In genomic region chr12:26744042-26744626, GRCh38 we compare ENCODE assay signal across 18 cellular contexts.
A peak's percentile ranks its signal among the peaks of the same experiment; 100 is the strongest.
DNase-seq lines count a peak whose midpoint lies in the region; ATAC-seq and TF ChIP-seq lines count a peak whose summit lies in the region.
"Had no signal": no experiment of that assay in that cellular context is flagged by ENCODE, and none has a peak within 500 bp of the region (broad histone marks: within the 10 kb centered on the region; RNA-seq: fewer than 3 reads in every experiment).

No MANE protein-coding gene starts in this region.

- H3K4me1 Mint-ChIP-seq in MCF 10A (ENCODE audit: insufficient read depth, unreplicated experiment) (peaks cover 27% of the 10 kb centered on the region), endodermal cell (peaks cover 10% of the 10 kb centered on the region)

- BruUV-seq in MCF 10A (replicated peaks; lab: Mats Ljungman, UMichigan) (no TSS peak), mammary epithelial cell (replicated peaks; lab: Mats Ljungman, UMichigan) (no TSS peak)

- peak overlapping the region; percentile 13 for H3K27ac Mint-ChIP-seq in MCF 10A (ENCODE audit: low read depth, unreplicated experiment)
- peak overlapping the region; percentile 1 for H3K27ac Mint-ChIP-seq in endodermal cell

- no peaks in the 10 kb centered on the region for H4K20me1 ChIP-seq in mammary epithelial cell (ENCODE audit: insufficient read depth, low read length)

- in situ Hi-C loops in mammary epithelial cell (cut with MboI; ENCODE audit: low sequenced_read_pairs in 2 of 2) (no loop called here), transverse colon (cut with MboI; ENCODE audit: low pct_ligation_motif_present in 1 of 4, low pct_unique_long_range_greater_than_20kb in 1 of 4, low sequenced_read_pairs in 3 of 4) (no loop called here)

- peak; percentile 27 for ATAC-seq in mucosa of descending colon
- no peak for ATAC-seq in HG02571 (IDR thresholded peaks at IDR 0.05; ENCODE audit: unreplicated experiment)

- CTCF ChIA-PET in MCF 10A (lab: Yijun Ruan, JAX) (no interaction called here), mammary epithelial cell (lab: Charles Lee; ENCODE audit: low non-redundant PET) (no interaction called here)

- no peak for TF ChIP-seq POLR2A in transverse colon (IDR thresholded peaks at IDR 0.05)

- H3K79me2 ChIP-seq in mammary epithelial cell (ENCODE audit: insufficient read depth, low read length), result peaks cover 42% of the 10 kb centered on the region

- H3K36me3 Mint-ChIP-seq in MCF 10A (ENCODE audit: insufficient read depth, unreplicated experiment), result no peaks in the 10 kb centered on the region
- peaks cover 8% of the 10 kb centered on the region for H3K36me3 Mint-ChIP-seq in endodermal cell (ENCODE audit: low read depth)

- H3K9me3 Mint-ChIP-seq in MCF 10A (ENCODE audit: unreplicated experiment) (no peaks in the 10 kb centered on the region), endodermal cell (peaks cover 7% of the 10 kb centered on the region)

- no peak for TF ChIP-seq CTCF in MCF 10A (IDR thresholded peaks at IDR 0.05; ENCODE audit: unreplicated experiment)
- no peak for TF ChIP-seq CTCF in mammary epithelial cell (conservative IDR thresholded peaks at IDR 0.05 in 1 of 2, IDR thresholded peaks at IDR 0.05 in 1 of 2; ENCODE audit: extremely low read depth in 1 of 2, insufficient read depth in 1 of 2, low read depth in 1 of 2, low read length in 2 of 2)
- no peak for TF ChIP-seq CTCF in endodermal cell (conservative IDR thresholded peaks at IDR 0.05)
- TF ChIP-seq CTCF in mucosa of descending colon (IDR thresholded peaks at IDR 0.05), result no peak
- no peak for TF ChIP-seq CTCF in transverse colon (IDR thresholded peaks at IDR 0.05)

- H3K27me3 ChIP-seq in mammary epithelial cell (ENCODE audit: insufficient read depth, low read length), result no peaks in the 10 kb centered on the region
- H3K27me3 ChIP-seq in endodermal cell (ENCODE audit: control insufficient read depth, insufficient read depth, low read length, poor library complexity, severe bottlenecking), result no peaks in the 10 kb centered on the region
- no peaks in the 10 kb centered on the region for H3K27me3 ChIP-seq in transverse colon
- H3K27me3 ChIP-seq: SJSA1 had no signal

- no peak overlapping the region for H3K4me3 ChIP-seq in mammary epithelial cell (replicated peaks in 1 of 3; ENCODE audit: insufficient read depth in 1 of 3, low read depth in 2 of 3, low read length in 3 of 3)
- no peak overlapping the region for H3K4me3 ChIP-seq in endodermal cell (ENCODE audit: low read length)
- H3K4me3 ChIP-seq in mucosa of descending colon, result no peak overlapping the region
- no peak overlapping the region for H3K4me3 ChIP-seq in transverse colon
- H3K4me3 ChIP-seq: GM23248, SJSA1 had no signal

- H3K27ac ChIP-seq in mammary epithelial cell (ENCODE audit: insufficient read depth, low read depth, low read length) (no peak overlapping the region), endodermal cell (ENCODE audit: low read depth, low read length) (no peak overlapping the region), transverse colon (peak overlapping the region in 3 of 4 donors; percentile 13 to 50 (median 47))
- H3K27ac ChIP-seq: C4-2B, GM23248, KMS-11, SJSA1 had no signal

- no peak overlapping the region for H2AFZ ChIP-seq in mammary epithelial cell (ENCODE audit: low read depth, low read length)
- H2AFZ ChIP-seq: GM23248 had no signal

- H3K27me3 Mint-ChIP-seq in MCF 10A (ENCODE audit: insufficient read depth, unreplicated experiment) (no peaks in the 10 kb centered on the region), endodermal cell (ENCODE audit: insufficient read depth) (no peaks in the 10 kb centered on the region)

- no peak for DNase-seq in MCF 10A (ENCODE audit: unreplicated experiment)
- no peak for DNase-seq in mammary epithelial cell
- no peak for DNase-seq in endodermal cell
- DNase-seq in mucosa of descending colon, result peak in 1 of 3 donors; percentile 28
- DNase-seq in transverse colon, result no peak
- no peak for DNase-seq in OCI-M2 (lab: John Stamatoyannopoulos, UW; ENCODE audit: unreplicated experiment)
- DNase-seq in AG08395 (ENCODE audit: low spot score), result no peak
- DNase-seq: COR-L47; GM23248; NCI-H1048; NCI-H1436 treated with DMSO at 0.1 percent for 48 hours; NCI-H2029 treated with DMSO at 0.1 percent for 48 hours; NCI-H446 treated with DMSO at 0.1 percent for 48 hours; NK-92 treated with Interleukin-12 subunit alpha and Interleukin-12 subunit beta, amount 100 ng/mL, for 24 hours had no signal

- POLR2A ChIA-PET in MCF 10A (lab: Yijun Ruan, JAX), result no interaction called here

- H3K4me1 ChIP-seq in mammary epithelial cell (ENCODE audit: insufficient read depth, low read length) (peaks cover 46% of the 10 kb centered on the region), endodermal cell (ENCODE audit: control insufficient read depth, insufficient read depth, low read length) (no peaks in the 10 kb centered on the region), mucosa of descending colon (ENCODE audit: low read depth) (no peaks in the 10 kb centered on the region), transverse colon (peaks cover 2 to 38% (median 15%) of the 10 kb centered on the region in 4 donors)

- no peak overlapping the region for H3K4me2 ChIP-seq in mammary epithelial cell (ENCODE audit: insufficient read depth, low read depth, low read length)
- H3K4me2 ChIP-seq: KMS-11 had no signal

- no peak overlapping the region for H3K4me3 Mint-ChIP-seq in MCF 10A (ENCODE audit: unreplicated experiment)
- no peak overlapping the region for H3K4me3 Mint-ChIP-seq in endodermal cell

- no peaks in the 10 kb centered on the region for H3K9me3 ChIP-seq in mammary epithelial cell (replicated peaks; ENCODE audit: insufficient read depth, low read length)
- peaks cover 4% of the 10 kb centered on the region for H3K9me3 ChIP-seq in endodermal cell (ENCODE audit: control insufficient read depth, low read length)
- no peaks in the 10 kb centered on the region for H3K9me3 ChIP-seq in mucosa of descending colon
- H3K9me3 ChIP-seq in transverse colon, result no peaks in the 10 kb centered on the region
- H3K9me3 ChIP-seq: SJSA1 had no signal

- 98% methylated on average over 4 of the region's 5 CpGs for WGBS in mammary epithelial cell (ENCODE audit: low coverage, missing lambda C conversion rate)
- 92 to 100% methylated on average over 2 to 4 of the region's 5 CpGs for WGBS in endodermal cell (ENCODE audit: insufficient coverage in 1 of 2, insufficient read length in 1 of 2), 2 experiments
- WGBS in transverse colon (ENCODE audit: low coverage in 1 of 2), 2 donors, result 92% methylated on average over 5 of the region's 5 CpGs; no CpG with 5 or more reads in 1 of the 2 donors

- intact Hi-C loops in MCF 10A (cut with micrococcal nuclease) (no loop called here), mammary epithelial cell (cut with micrococcal nuclease) (no loop called here), mucosa of descending colon (cut with DNase I, micrococcal nuclease) (no loop called here), transverse colon (cut with DNase I; ENCODE audit: low total_unique reads) (no loop called here)

- H3K9ac ChIP-seq in mammary epithelial cell (ENCODE audit: insufficient read depth, low read length), result no peak overlapping the region
- H3K9ac ChIP-seq in endodermal cell (ENCODE audit: extremely low read depth, low read length, poor library complexity, severe bottlenecking), result no peak overlapping the region
- H3K9ac ChIP-seq: GM23248, KMS-11 had no signal

- dilution Hi-C loops in mammary epithelial cell (cut with HindIII; ENCODE audit: low sequenced_read_pairs), result no loop called here

- no peak for TF ChIP-seq EP300 in transverse colon (IDR thresholded peaks at IDR 0.05; ENCODE audit: low read depth)

- H3K36me3 ChIP-seq in mammary epithelial cell (ENCODE audit: insufficient read depth, low read length), result no peaks in the 10 kb centered on the region
- H3K36me3 ChIP-seq in endodermal cell (ENCODE audit: control insufficient read depth, insufficient read depth, low read length), result no peaks in the 10 kb centered on the region
- H3K36me3 ChIP-seq in mucosa of descending colon (ENCODE audit: low read depth), result no peaks in the 10 kb centered on the region
- no peaks in the 10 kb centered on the region for H3K36me3 ChIP-seq in transverse colon
- H3K36me3 ChIP-seq: SJSA1 had no signal

Comparison
In these comparisons a context has a peak if more than half of its experiments do, and no peak if none do; other contexts are left out.
1. H3K27ac ChIP-seq: peak in transverse colon (3 of 4); none in mammary epithelial cell (single experiment) and endodermal cell (single experiment).